9 cellular contexts compared by ENCODE assay signal in the genomic region with DNA sequence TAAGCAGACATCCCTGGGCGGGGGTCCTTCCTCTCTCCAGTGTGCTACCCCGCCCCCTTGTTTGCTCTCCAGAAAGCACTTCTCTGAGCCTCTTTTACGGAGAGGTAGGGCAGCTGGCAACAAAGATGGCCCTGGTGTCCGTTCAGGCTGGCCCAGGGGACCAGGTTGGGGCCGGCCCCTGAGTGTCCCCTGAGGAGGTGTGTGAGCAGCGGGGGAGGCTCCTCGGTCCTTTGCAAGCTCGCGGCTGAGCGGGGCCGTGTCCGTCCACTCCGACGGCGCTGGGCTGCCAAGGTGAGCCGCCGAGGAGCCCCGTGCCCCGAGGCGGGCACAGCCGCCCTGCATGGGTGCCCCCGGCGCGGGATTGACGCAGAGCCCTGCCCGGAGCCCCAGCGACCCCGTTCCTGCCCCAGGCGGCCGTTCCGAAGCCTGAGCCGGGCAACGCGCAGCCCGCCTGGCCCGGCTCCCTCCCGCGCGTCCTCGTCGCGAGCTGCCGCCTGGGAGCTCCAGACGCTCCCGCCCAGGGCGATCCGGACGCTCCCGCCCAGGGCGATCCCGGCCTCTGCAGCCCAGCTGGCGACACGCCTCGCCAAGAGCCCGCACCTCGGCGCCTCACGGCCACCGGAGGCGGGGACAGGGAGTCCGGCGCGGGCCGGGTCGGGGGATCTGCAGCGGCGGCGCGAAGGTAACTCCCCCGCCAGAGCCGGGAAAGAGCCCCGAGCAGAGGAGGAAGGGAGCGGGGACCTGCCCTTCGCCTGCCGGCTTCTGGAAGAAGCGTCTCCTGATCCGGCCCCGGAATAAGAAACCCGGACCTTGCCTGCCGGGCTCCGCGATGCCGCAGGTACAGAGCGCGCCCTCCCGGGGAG. TPM values are rescaled to one million over a fixed set of nuclear protein-coding genes. Genes with fewer than 3 reads are reported as not detected.
DNase-seq lines count a peak whose midpoint lies in the region; ATAC-seq lines count a peak whose summit lies in the region.
"Had no signal": no experiment of that assay in that cellular context is flagged by ENCODE, and none has a peak within 500 bp of the region (broad histone marks: within the 10 kb centered on the region; RNA-seq: fewer than 3 reads in every experiment).

A gene (plus strand): TSS at position 569 of the 863 bp plus-strand sequence. CDS start 2,243 bp downstream, outside the sequence.

- H3K27me3 Mint-ChIP-seq in naive B cell = peaks cover 69 to 77% (median 76%) of the 10 kb centered on the region in 3 donors

- 1 to 2% methylated on average over 78 to 86 of the region's 86 CpGs for WGBS in esophagus, 2 donors

- H3K9me3 Mint-ChIP-seq in naive B cell = peaks cover 6 to 27% (median 10%) of the 10 kb centered on the region in 7 donors

- no peak within 1 kb of the TSS for H3K27ac ChIP-seq in esophagus (ENCODE audit: low read depth in 2 of 2, low read length in 1 of 2)
- H3K27ac ChIP-seq: epithelial cell of prostate had no signal

- DNase-seq in stimulated activated CD4-positive, alpha-beta T cell treated with anti-CD3 and anti-CD28 coated beads, Interleukin-15, amount 100 ng/mL, for 24 hours = peak; percentile 41
- DNase-seq in stimulated activated CD4-positive, alpha-beta T cell treated with anti-CD3 and anti-CD28 coated beads, Interleukin-4, amount 100 ng/mL, for 24 hours = no peak
- DNase-seq in SK-N-DZ (ENCODE audit: low spot score) = peak; percentile 57
- DNase-seq in naive B cell = no peak
- DNase-seq in GOT3 (lab: John Stamatoyannopoulos, UW) = no peak

- ATAC-seq in naive B cell (ENCODE audit: low read depth in 2 of 2) (peak; percentile 38 to 61), GM21367 (IDR thresholded peaks at IDR 0.05; ENCODE audit: unreplicated experiment) (no peak), GM18867 (IDR thresholded peaks at IDR 0.05; ENCODE audit: unreplicated experiment) (no peak)

- H3K27me3 ChIP-seq in esophagus (ENCODE audit: control insufficient read depth in 1 of 2, insufficient read depth in 2 of 2, low read length in 2 of 2) = peaks cover 0 to 7% of the 10 kb centered on the region in 2 donors

- H3K4me1 Mint-ChIP-seq in naive B cell = peaks cover 0 to 9% (median 8%) of the 10 kb centered on the region in 3 donors

- no peaks in the 10 kb centered on the region for H3K36me3 ChIP-seq in esophagus (ENCODE audit: control insufficient read depth in 2 of 2, insufficient read depth in 2 of 2, low read length in 1 of 2)

- H3K4me3 Mint-ChIP-seq in naive B cell = peak within 1 kb of the TSS; percentile 15 to 79 (median 66)

- H3K4me1 ChIP-seq in esophagus (ENCODE audit: control insufficient read depth in 2 of 2, insufficient read depth in 2 of 2, low read length in 1 of 2) = peaks cover 4 to 5% of the 10 kb centered on the region in 2 donors

- peak within 1 kb of the TSS in 1 of 6 donors; percentile 98 for H3K27ac Mint-ChIP-seq in naive B cell

- H3K4me3 ChIP-seq in esophagus (ENCODE audit: low read depth in 1 of 2, low read length in 2 of 2) = peak within 1 kb of the TSS; percentile 42 to 49

- H3K9me3 ChIP-seq in esophagus (ENCODE audit: control insufficient read depth in 2 of 2, insufficient read depth in 1 of 2, low read depth in 1 of 2, low read length in 1 of 2) = no peaks in the 10 kb centered on the region

- H3K36me3 Mint-ChIP-seq in naive B cell = peaks cover 12 to 16% of the 10 kb centered on the region in 2 donors

RNA-seq across cellular contexts. Expression of the gene that starts here (rescaled TPM):
- polyA plus RNA-seq in SK-N-DZ (2014; cell fraction: cytosol; rRNA removed) = 2.7 and 3.9 TPM in 2 replicates
- 0.46 and 1.3 TPM in 2 replicates for polyA plus RNA-seq in SK-N-DZ (2014; cell fraction: nucleus; rRNA removed)
- polyA plus RNA-seq in esophagus (under 1 TPM; 0.01 to 0.02 TPM), naive B cell (ENCODE audit: low read depth in 6 of 6) (not detected)

Comparison
In these comparisons a context has a peak if more than half of its experiments do, and no peak if none do; other contexts are left out.
1. DNase-seq: peak in stimulated activated CD4-positive, alpha-beta T cell treated with anti-CD3 and anti-CD28 coated beads, Interleukin-15, amount 100 ng/mL, for 24 hours (single experiment) and SK-N-DZ (single experiment); none in stimulated activated CD4-positive, alpha-beta T cell treated with anti-CD3 and anti-CD28 coated beads, Interleukin-4, amount 100 ng/mL, for 24 hours (single experiment), naive B cell (single experiment) and GOT3 (single experiment).
2. Peak in ATAC-seq in naive B cell; RNA of the gene not detected or under 1 TPM.